Comparison of ENCODE assay signal across 16 cellular contexts in genomic region chr2:893311-893710, GRCh38. TPM values are rescaled to one million over a fixed set of nuclear protein-coding genes. Genes with fewer than 3 reads are reported as not detected.
DNase-seq lines count a peak whose midpoint lies in the region; ATAC-seq and TF ChIP-seq lines count a peak whose summit lies in the region.
"Had no signal": no experiment of that assay in that cellular context is flagged by ENCODE, and none has a peak within 500 bp of the region (broad histone marks: within the 10 kb centered on the region; RNA-seq: fewer than 3 reads in every experiment).

No MANE protein-coding gene starts in this region.

- H3K27me3 ChIP-seq in cardiac muscle cell (peaks cover 35% of the 10 kb centered on the region), heart right ventricle (peaks cover 0 to 29% (median 12%) of the 10 kb centered on the region in 7 donors)
- H3K27me3 ChIP-seq: SJSA1 had no signal

- intact Hi-C loops in heart right ventricle (cut with DNase I), result no loop called here
- intact Hi-C loops in activated naive CD4-positive, alpha-beta T cell treated with anti-CD3 and anti-CD28 coated beads for 36 hours (cut with micrococcal nuclease), result no loop called here

- peaks cover 28% of the 10 kb centered on the region for H3K27me3 Mint-ChIP-seq in activated naive CD4-positive, alpha-beta T cell treated with anti-CD3 and anti-CD28 coated beads for 36 hours (ENCODE audit: low read depth)

- H3K27ac Mint-ChIP-seq in activated naive CD4-positive, alpha-beta T cell treated with anti-CD3 and anti-CD28 coated beads for 36 hours, result no peak overlapping the region
- H3K27ac Mint-ChIP-seq: activated naive CD4-positive, alpha-beta T cell treated with anti-CD3 and anti-CD28 coated beads, Interleukin-2, amount 10 ng/mL, durations not matched to agents 7 days and 5 days; B cell; mesothelial cell of epicardium had no signal

- WGBS in heart right ventricle, 2 donors, result 51 to 53% methylated on average over 7 of the region's 7 CpGs

- no peaks in the 10 kb centered on the region for H3K4me1 ChIP-seq in cardiac muscle cell (ENCODE audit: low read depth)
- H3K4me1 ChIP-seq in heart right ventricle, result no peaks in the 10 kb centered on the region
- H3K4me1 ChIP-seq: tibial artery had no signal

- DNase-seq in cardiac muscle cell (ENCODE audit: low read depth in 1 of 2, low spot score in 1 of 2) (peak; percentile 2 to 28), heart right ventricle (no peak), RPMI7951 (ENCODE audit: low read depth) (peak; percentile 32), iPS-NIHi11 (ENCODE audit: low spot score) (peak; percentile 74), NCI-H446 treated with DMSO at 0.1 percent for 48 hours (lab: John Stamatoyannopoulos, UW) (no peak)
- no peak for DNase-seq in activated naive CD4-positive, alpha-beta T cell treated with anti-CD3 and anti-CD28 coated beads for 36 hours
- DNase-seq: activated naive CD4-positive, alpha-beta T cell treated with anti-CD3 and anti-CD28 coated beads, Interleukin-2, amount 10 ng/mL, durations not matched to agents 7 days and 5 days; GF-D8; NCI-H2107; tibial artery had no signal

- peaks cover 22% of the 10 kb centered on the region for H3K9me3 Mint-ChIP-seq in activated naive CD4-positive, alpha-beta T cell treated with anti-CD3 and anti-CD28 coated beads for 36 hours

- H3K36me3 ChIP-seq in cardiac muscle cell (no peaks in the 10 kb centered on the region), heart right ventricle (no peaks in the 10 kb centered on the region)
- H3K36me3 ChIP-seq: SJSA1, tibial artery had no signal

- H3K9me3 ChIP-seq in cardiac muscle cell (ENCODE audit: low read depth) (no peaks in the 10 kb centered on the region), heart right ventricle (peaks cover 0 to 25% (median 10%) of the 10 kb centered on the region in 11 donors)
- H3K9me3 ChIP-seq: SJSA1 had no signal

- CTCF ChIA-PET in activated naive CD4-positive, alpha-beta T cell treated with anti-CD3 and anti-CD28 coated beads for 36 hours (lab: Charles Lee), result no interaction called here

- no peak overlapping the region for H3K4me3 Mint-ChIP-seq in activated naive CD4-positive, alpha-beta T cell treated with anti-CD3 and anti-CD28 coated beads for 36 hours
- H3K4me3 Mint-ChIP-seq: activated naive CD4-positive, alpha-beta T cell treated with anti-CD3 and anti-CD28 coated beads, Interleukin-2, amount 10 ng/mL, durations not matched to agents 7 days and 5 days; B cell; mesothelial cell of epicardium had no signal

- H3K4me1 Mint-ChIP-seq in activated naive CD4-positive, alpha-beta T cell treated with anti-CD3 and anti-CD28 coated beads for 36 hours (ENCODE audit: low read depth), result peaks cover 4% of the 10 kb centered on the region
- H3K4me1 Mint-ChIP-seq: activated naive CD4-positive, alpha-beta T cell treated with anti-CD3 and anti-CD28 coated beads, Interleukin-2, amount 10 ng/mL, durations not matched to agents 7 days and 5 days; B cell had no signal

- H3K27ac ChIP-seq in cardiac muscle cell, result no peak overlapping the region
- no peak overlapping the region for H3K27ac ChIP-seq in heart right ventricle
- H3K27ac ChIP-seq: SJSA1, tibial artery had no signal

- H3K4me3 ChIP-seq in cardiac muscle cell, result no peak overlapping the region
- H3K4me3 ChIP-seq in heart right ventricle, result no peak overlapping the region
- H3K4me3 ChIP-seq: SJSA1, tibial artery had no signal

- no peaks in the 10 kb centered on the region for H3K36me3 Mint-ChIP-seq in activated naive CD4-positive, alpha-beta T cell treated with anti-CD3 and anti-CD28 coated beads for 36 hours (ENCODE audit: low read depth)
- H3K36me3 Mint-ChIP-seq: activated naive CD4-positive, alpha-beta T cell treated with anti-CD3 and anti-CD28 coated beads, Interleukin-2, amount 10 ng/mL, durations not matched to agents 7 days and 5 days; mesothelial cell of epicardium had no signal

- ATAC-seq in heart right ventricle (no peak), HG03175 (IDR thresholded peaks at IDR 0.05; ENCODE audit: unreplicated experiment) (no peak), HG03571 (IDR thresholded peaks at IDR 0.05; ENCODE audit: unreplicated experiment) (no peak)
- ATAC-seq: HepG2 had no signal

- no peak for TF ChIP-seq CTCF in cardiac muscle cell (IDR thresholded peaks at IDR 0.05; ENCODE audit: low read depth, low read length)
- TF ChIP-seq CTCF in heart right ventricle (IDR thresholded peaks at IDR 0.05), result no peak

RNA-seq across cellular contexts. Expression of gene SNTG2, which starts 57.3 kb away (rescaled TPM):
- total RNA-seq in cardiac muscle cell, result 0.56 and 0.66 TPM in 2 replicates
- 1.0 and 1.4 TPM in 2 replicates for polyA plus RNA-seq in cardiac muscle cell
- 1 to 10 TPM in 6 of 10 donors, under 1 TPM in 3, not detected in 1; 0.49 to 2.8 (median 1.2) TPM for total RNA-seq in heart right ventricle
- 1 to 10 TPM in 1 of 2 donors, under 1 TPM in 1; 0.39 to 1.0 TPM for polyA plus RNA-seq in heart right ventricle
- not detected in 2 replicates for total RNA-seq in RPMI7951 (2014; rRNA removed; shearing (Covaris generic))
- total RNA-seq in activated naive CD4-positive, alpha-beta T cell treated with anti-CD3 and anti-CD28 coated beads for 36 hours, result 1 to 10 TPM in 1 of 2 experiments, under 1 TPM in 1; 0.57 to 1.0 TPM
- total RNA-seq: HepG2, mesothelial cell of epicardium had no signal
- polyA plus RNA-seq: HepG2 had no signal

Comparison
In these comparisons a context has a peak if more than half of its experiments do, and no peak if none do; other contexts are left out.
1. DNase-seq: peak in cardiac muscle cell (2 of 2), RPMI7951 (single experiment) and iPS-NIHi11 (single experiment); none in heart right ventricle (0 of 2), NCI-H446 treated with DMSO at 0.1 percent for 48 hours (single experiment) and activated naive CD4-positive, alpha-beta T cell treated with anti-CD3 and anti-CD28 coated beads for 36 hours (single experiment).